13 cellular contexts compared by ENCODE assay signal in genomic region chr10:92729886-92730285, GRCh38. TPM values are rescaled to one million over a fixed set of nuclear protein-coding genes. Genes with fewer than 3 reads are reported as not detected.
DNase-seq lines count a peak whose midpoint lies in the region; ATAC-seq, FAIRE-seq and TF ChIP-seq lines count a peak whose summit lies in the region.
"Had no signal": no experiment of that assay in that cellular context is flagged by ENCODE, and none has a peak within 500 bp of the region (broad histone marks: within the 10 kb centered on the region; RNA-seq: fewer than 3 reads in every experiment).

No MANE protein-coding gene starts in this region.

- H4K20me1 ChIP-seq in PC-9 (ENCODE audit: insufficient read depth): no peaks in the 10 kb centered on the region

- BruUV-seq in PC-9 (replicated peaks; lab: Mats Ljungman, UMichigan): no TSS peak

- no peaks in the 10 kb centered on the region for H3F3A ChIP-seq in PC-9 (ENCODE audit: insufficient read depth, low read depth)

- no peaks in the 10 kb centered on the region for H3K9me3 ChIP-seq in thyroid gland
- no peaks in the 10 kb centered on the region for H3K9me3 ChIP-seq in small intestine (ENCODE audit: control insufficient read depth, low read depth)
- no peaks in the 10 kb centered on the region for H3K9me3 ChIP-seq in PC-9 (ENCODE audit: insufficient read depth, low read depth)
- H3K9me3 ChIP-seq: thoracic aorta had no signal

- no peaks in the 10 kb centered on the region for H3K36me3 ChIP-seq in thyroid gland
- no peaks in the 10 kb centered on the region for H3K36me3 ChIP-seq in small intestine (ENCODE audit: control insufficient read depth in 2 of 2, insufficient read depth in 2 of 2, low read length in 2 of 2)
- H3K36me3 ChIP-seq in PC-9 (ENCODE audit: low read depth): no peaks in the 10 kb centered on the region
- H3K36me3 ChIP-seq: thoracic aorta had no signal

- H2AFZ ChIP-seq in PC-9: no peak overlapping the region

- DNase-seq in mesenteric fat pad (ENCODE audit: low spot score) (peak; percentile 22), thyroid gland (no peak), small intestine (no peak), PC-9 (no peak)
- DNase-seq in activated CD4-positive, alpha-beta T cell treated with anti-CD3 and anti-CD28 coated beads for 48 hours: no peak
- DNase-seq: activated CD4-positive, alpha-beta T cell treated with anti-CD3 and anti-CD28 coated beads for 4 hours; head of caudate nucleus; NCI-H2171 treated with DMSO at 0.1 percent for 48 hours; SHP77 treated with DMSO at 0.1 percent for 48 hours had no signal

- no peaks in the 10 kb centered on the region for H3K9me2 ChIP-seq in PC-9 (ENCODE audit: insufficient read depth)

- no peak for TF ChIP-seq POLR2A in thyroid gland (IDR thresholded peaks at IDR 0.05)

- H3K4me1 ChIP-seq in thyroid gland (peaks cover 10 to 24% of the 10 kb centered on the region in 2 donors), small intestine (ENCODE audit: control insufficient read depth in 2 of 2, insufficient read depth in 1 of 2, low read depth in 1 of 2, low read length in 1 of 2) (no peaks in the 10 kb centered on the region), PC-9 (replicated peaks; ENCODE audit: insufficient read depth) (no peaks in the 10 kb centered on the region)

- TF ChIP-seq CTCF in thyroid gland (IDR thresholded peaks at IDR 0.05) (no peak), PC-9 (conservative IDR thresholded peaks at IDR 0.05) (no peak)

- WGBS in thyroid gland, 2 donors: 92 to 94% methylated on average over 2 of the region's 2 CpGs
- 55 to 73% (median 69%) methylated on average over 2 of the region's 2 CpGs for WGBS in small intestine, 3 donors

- CTCF ChIA-PET in PC-9 (lab: Charles Lee): no interaction called here

- H3K79me2 ChIP-seq in PC-9 (ENCODE audit: low read depth): no peaks in the 10 kb centered on the region

- H3K4me3 ChIP-seq in thyroid gland (replicated peaks in 1 of 3) (no peak overlapping the region), small intestine (ENCODE audit: low read depth in 1 of 2, low read length in 2 of 2) (no peak overlapping the region), PC-9 (no peak overlapping the region)
- H3K4me3 ChIP-seq: thoracic aorta had no signal

- intact Hi-C loops in thyroid gland (cut with DNase I) (no loop called here), PC-9 (cut with micrococcal nuclease; ENCODE audit: unreplicated experiment) (no loop called here)

- POLR2A ChIA-PET in PC-9 (lab: Charles Lee; ENCODE audit: unreplicated experiment): no interaction called here

- no peak overlapping the region for H3K27ac ChIP-seq in thyroid gland
- no peak overlapping the region for H3K27ac ChIP-seq in small intestine (ENCODE audit: low read depth in 1 of 2, low read length in 1 of 2)
- no peak overlapping the region for H3K27ac ChIP-seq in PC-9
- H3K27ac ChIP-seq: thoracic aorta had no signal

- H3K27me3 ChIP-seq in thyroid gland (no peaks in the 10 kb centered on the region), small intestine (ENCODE audit: control insufficient read depth in 2 of 2, insufficient read depth in 2 of 2, low read length in 2 of 2) (no peaks in the 10 kb centered on the region), PC-9 (ENCODE audit: insufficient read depth, low read depth) (no peaks in the 10 kb centered on the region)

- ATAC-seq in GM18873 (IDR thresholded peaks at IDR 0.05; ENCODE audit: low FRiP score, unreplicated experiment) (peak; percentile 89), GM21619 (IDR thresholded peaks at IDR 0.05; ENCODE audit: unreplicated experiment) (peak; percentile 97), HG03108 (IDR thresholded peaks at IDR 0.05; ENCODE audit: unreplicated experiment) (peak; percentile 96)

- no peak overlapping the region for H3K4me2 ChIP-seq in PC-9

- FAIRE-seq in small intestine (lab: Jason Lieb, UNC): no peak

RNA-seq across cellular contexts. Expression of gene HHEX, which starts 40.1 kb away (rescaled TPM):
- 6.8 TPM for total RNA-seq in mesenteric fat pad
- 100 to 1,000 TPM in 3 of 4 donors, 10 to 100 TPM in 1; 90.9 to 154 (median 122) TPM for total RNA-seq in thyroid gland
- polyA plus RNA-seq in small intestine: 1 to 10 TPM in 2 of 3 donors, under 1 TPM in 1; 0.67 to 8.4 (median 3.5) TPM
- 5.8 and 7.8 TPM in 2 replicates for total RNA-seq in PC-9 (2021)

Comparison
In these comparisons a context has a peak if more than half of its experiments do, and no peak if none do; other contexts are left out.
1. RNA of gene HHEX, which starts 40.1 kb away (total RNA-seq): 90.9 to 154 TPM in thyroid gland; 5.8 to 7.8 TPM in PC-9 and 6.8 TPM in mesenteric fat pad (single experiment); every median in the first group is over 10 times any median in the second.
2. Peak in every context shown above with its lines, with median percentiles within 50 percentile points of each other: ATAC-seq.